In the genomic region with DNA sequence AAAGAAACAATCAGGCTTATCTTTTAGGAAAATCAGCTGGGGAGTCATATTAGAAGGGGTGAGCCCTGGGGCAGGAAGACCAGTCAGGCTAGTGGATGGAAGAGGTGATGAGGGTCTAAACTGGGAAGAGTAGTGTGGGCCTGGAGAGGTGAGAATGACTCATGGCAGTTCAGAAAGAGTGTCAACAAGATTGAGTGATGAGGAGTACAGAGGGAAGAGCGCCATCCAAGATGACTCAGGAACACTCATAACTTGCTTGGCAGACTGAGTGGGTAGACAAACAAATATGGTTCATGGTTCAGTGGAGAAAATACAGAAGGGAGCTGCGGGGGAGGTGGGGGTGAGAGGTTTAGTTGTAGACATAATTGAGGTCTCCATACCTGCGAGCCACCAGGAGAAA, we compare ENCODE assay signal across 10 cellular contexts. TPM values are rescaled to one million over a fixed set of nuclear protein-coding genes. Genes with fewer than 3 reads are reported as not detected.
DNase-seq lines count a peak whose midpoint lies in the region; ATAC-seq and TF ChIP-seq lines count a peak whose summit lies in the region.
"Had no signal": no experiment of that assay in that cellular context is flagged by ENCODE, and none has a peak within 500 bp of the region (broad histone marks: within the 10 kb centered on the region; RNA-seq: fewer than 3 reads in every experiment).

No MANE protein-coding gene starts in this region.

- DNase-seq in GM12865 (ENCODE audit: low read depth) (peak; percentile 26), lower lobe of right lung (no peak), OCI-M2 (lab: John Stamatoyannopoulos, UW; ENCODE audit: unreplicated experiment) (no peak), amniotic stem cell (lab: John Stamatoyannopoulos, UW) (no peak), GM20000 (ENCODE audit: low spot score) (no peak)
- DNase-seq: activated effector memory CD4-positive, alpha-beta T cell treated with anti-CD3 and anti-CD28 coated beads, Interleukin-2, amount 50 U/mL, for 16 hours; NCI-H526 treated with DMSO at 0.1 percent for 48 hours had no signal

- intact Hi-C loops in lower lobe of right lung (cut with DNase I), result no loop called here

- H3K4me3 ChIP-seq in GM12865 (ENCODE audit: low read depth, low read length) (no peak overlapping the region), lower lobe of right lung (no peak overlapping the region)

- no peaks in the 10 kb centered on the region for H3K27me3 ChIP-seq in lower lobe of right lung (ENCODE audit: low read depth)

- H3K36me3 ChIP-seq in lower lobe of right lung, result no peaks in the 10 kb centered on the region

- no peak for TF ChIP-seq CTCF in GM12865 (IDR thresholded peaks at IDR 0.05; ENCODE audit: insufficient read depth, low read depth, low read length, missing control alignments)
- no peak for TF ChIP-seq CTCF in lower lobe of right lung (IDR thresholded peaks at IDR 0.05)
- no peak for TF ChIP-seq CTCF in GM20000 (IDR thresholded peaks at IDR 0.05; ENCODE audit: extremely low read depth, missing control alignments)

- H3K27ac ChIP-seq in lower lobe of right lung, result no peak overlapping the region

- H3K4me1 ChIP-seq in lower lobe of right lung, result no peaks in the 10 kb centered on the region

- ATAC-seq in HG02852 (IDR thresholded peaks at IDR 0.05; ENCODE audit: unreplicated experiment) (peak; percentile 76), SK-N-SH treated with all-trans-retinoic acid at 6 μM for 48 hours (peak; percentile 58), lower lobe of right lung (peak; percentile 84 to 85), HG02678 (IDR thresholded peaks at IDR 0.05; ENCODE audit: unreplicated experiment) (no peak)

- H3K9me3 ChIP-seq in lower lobe of right lung, result no peaks in the 10 kb centered on the region

TF ChIP-seq in SK-N-SH treated with all-trans-retinoic acid at 6 μM for 48 hours, 23 proteins besides CTCF, POLR2A, EP300 and RAD21:
- TF ChIP-seq ISL1 (CRISPR knock-in tag; IDR thresholded peaks at IDR 0.05), result 0 out of 2 replicates have a peak, but pooled peaks have one; percentile 11
- TF ChIP-seq OSR1 (CRISPR knock-in tag; IDR thresholded peaks at IDR 0.05), result no peak

RNA-seq across cellular contexts. Expression of a gene that starts 17.3 kb away (rescaled TPM):
- total RNA-seq in lower lobe of right lung, result 1.6 TPM
